ENCODE assay signal across 1 cellular context in genomic region chr22:23182289-23183106, GRCh38.
TF ChIP-seq lines count a peak whose summit lies in the region.

No MANE protein-coding gene starts in this region.

TF ChIP-seq in endothelial cell of umbilical vein, 7 proteins besides CTCF, POLR2A, EP300 and RAD21 (continued from another document):
- TF ChIP-seq EZH2 (IDR thresholded peaks at IDR 0.05; ENCODE audit: borderline replicate concordance, low read depth, low read length, severe bottlenecking) (no peak), GATA2 (IDR thresholded peaks at IDR 0.05; ENCODE audit: insufficient read depth, insufficient read length, low read depth, low read length) (peak; percentile 57)
